In the genomic region with DNA sequence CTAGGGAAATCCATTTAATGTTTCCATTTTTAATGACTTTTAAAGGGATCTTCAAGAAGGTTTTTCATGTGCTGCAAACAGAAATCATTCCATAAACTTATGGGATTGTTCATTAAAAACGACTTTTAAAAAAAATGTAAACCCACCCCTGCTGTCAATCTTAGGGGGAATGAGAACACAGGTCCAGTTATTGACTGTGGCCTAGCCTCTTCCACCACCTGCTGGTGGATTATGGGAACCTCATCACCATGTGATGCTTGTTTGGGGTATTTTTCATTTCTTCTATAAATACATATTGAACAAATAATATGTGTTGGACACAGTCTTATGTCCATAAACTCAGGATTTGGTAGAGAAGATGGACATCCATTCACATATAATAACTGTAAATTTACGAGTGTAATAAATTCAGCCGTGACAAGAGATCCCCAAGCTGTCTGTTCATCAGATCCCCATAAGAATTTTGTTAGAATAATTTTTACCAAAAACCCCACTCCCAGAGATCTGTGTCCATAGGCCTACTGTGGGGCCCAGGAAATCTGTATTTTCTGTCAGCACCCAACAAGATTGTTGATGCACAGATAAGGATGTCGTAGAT, we compare ENCODE assay signal across 9 cellular contexts. TPM values are rescaled to one million over a fixed set of nuclear protein-coding genes. Genes with fewer than 3 reads are reported as not detected.
A peak's percentile ranks its signal among the peaks of the same experiment; 100 is the strongest.
DNase-seq lines count a peak whose midpoint lies in the region; ATAC-seq and TF ChIP-seq lines count a peak whose summit lies in the region.
"Had no signal": no experiment of that assay in that cellular context is flagged by ENCODE, and none has a peak within 500 bp of the region (broad histone marks: within the 10 kb centered on the region; RNA-seq: fewer than 3 reads in every experiment).

No MANE protein-coding gene starts in this region.

- no peak overlapping the region for H3K27ac Mint-ChIP-seq in activated CD4-positive, alpha-beta T cell treated with anti-CD3 and anti-CD28 coated beads, Interleukin-2, amount 10 ng/mL, durations not matched to agents 7 days and 5 days
- H3K27ac Mint-ChIP-seq in activated T-helper 17 cell treated with anti-CD3 and anti-CD28 coated beads, Interleukin-2, amount 50 U/mL, for 72 hours: no peak overlapping the region
- H3K27ac Mint-ChIP-seq: dendritic cell treated with granulocyte-macrophage colony-stimulating factor and Interleukin-4, amounts not matched to agents 40 ng/mL and 50 ng/mL, for 4 days had no signal

- intact Hi-C loops in ovary (cut with DNase I): loop anchor here in 3 of 4 donors (5.0 kb wide), 1 partner anchor 288 kb away; no protein-coding TSS in a partner anchor

- TF ChIP-seq EP300 in ovary (IDR thresholded peaks at IDR 0.05): no peak

- CTCF ChIA-PET in activated CD4-positive, alpha-beta T cell treated with anti-CD3 and anti-CD28 coated beads, Interleukin-2, amount 10 ng/mL, durations not matched to agents 7 days and 5 days (lab: Charles Lee): no interaction called here

- H3K36me3 ChIP-seq in GM06990 (ENCODE audit: control insufficient read depth, insufficient read depth, low read length): no peaks in the 10 kb centered on the region
- H3K36me3 ChIP-seq in ovary: no peaks in the 10 kb centered on the region

- no peak overlapping the region for H3K4me3 Mint-ChIP-seq in activated CD4-positive, alpha-beta T cell treated with anti-CD3 and anti-CD28 coated beads, Interleukin-2, amount 10 ng/mL, durations not matched to agents 7 days and 5 days
- H3K4me3 Mint-ChIP-seq in activated T-helper 17 cell treated with anti-CD3 and anti-CD28 coated beads, Interleukin-2, amount 50 U/mL, for 72 hours: no peak overlapping the region
- H3K4me3 Mint-ChIP-seq: dendritic cell treated with granulocyte-macrophage colony-stimulating factor and Interleukin-4, amounts not matched to agents 40 ng/mL and 50 ng/mL, for 4 days had no signal

- no peak for ATAC-seq in activated T-helper 17 cell treated with anti-CD3 and anti-CD28 coated beads, Interleukin-2, amount 50 U/mL, for 72 hours (replicated peaks)

- H3K27ac ChIP-seq in ovary: no peak overlapping the region

- H3K4me3 ChIP-seq in GM06990 (replicated peaks; ENCODE audit: low read depth, low read length) (no peak overlapping the region), fibroblast of villous mesenchyme (ENCODE audit: low read depth, low read length) (no peak overlapping the region), ovary (no peak overlapping the region)

- WGBS in ovary, 3 donors: 31 to 39% (median 37%) methylated on average over 4 of the region's 4 CpGs

- H3K4me1 ChIP-seq in ovary (ENCODE audit: insufficient read depth): no peaks in the 10 kb centered on the region

- no peaks in the 10 kb centered on the region for H3K36me3 Mint-ChIP-seq in activated CD4-positive, alpha-beta T cell treated with anti-CD3 and anti-CD28 coated beads, Interleukin-2, amount 10 ng/mL, durations not matched to agents 7 days and 5 days (ENCODE audit: low read depth)
- no peaks in the 10 kb centered on the region for H3K36me3 Mint-ChIP-seq in activated T-helper 17 cell treated with anti-CD3 and anti-CD28 coated beads, Interleukin-2, amount 50 U/mL, for 72 hours (ENCODE audit: low read depth)

- no peaks in the 10 kb centered on the region for H3K9me3 Mint-ChIP-seq in activated CD4-positive, alpha-beta T cell treated with anti-CD3 and anti-CD28 coated beads, Interleukin-2, amount 10 ng/mL, durations not matched to agents 7 days and 5 days
- no peaks in the 10 kb centered on the region for H3K9me3 Mint-ChIP-seq in activated T-helper 17 cell treated with anti-CD3 and anti-CD28 coated beads, Interleukin-2, amount 50 U/mL, for 72 hours
- H3K9me3 Mint-ChIP-seq: dendritic cell treated with granulocyte-macrophage colony-stimulating factor and Interleukin-4, amounts not matched to agents 40 ng/mL and 50 ng/mL, for 4 days had no signal

- H3K27me3 ChIP-seq in GM06990 (replicated peaks; ENCODE audit: control insufficient read depth, insufficient read depth, low read length) (no peaks in the 10 kb centered on the region), ovary (no peaks in the 10 kb centered on the region)

- peaks cover 2% of the 10 kb centered on the region for H3K27me3 Mint-ChIP-seq in activated CD4-positive, alpha-beta T cell treated with anti-CD3 and anti-CD28 coated beads, Interleukin-2, amount 10 ng/mL, durations not matched to agents 7 days and 5 days
- H3K27me3 Mint-ChIP-seq in activated T-helper 17 cell treated with anti-CD3 and anti-CD28 coated beads, Interleukin-2, amount 50 U/mL, for 72 hours: no peaks in the 10 kb centered on the region

- TF ChIP-seq CTCF in GM06990 (IDR thresholded peaks at IDR 0.05; ENCODE audit: insufficient read depth, low read length, poor library complexity, severe bottlenecking) (peak; percentile 80), fibroblast of villous mesenchyme (IDR thresholded peaks at IDR 0.05; ENCODE audit: insufficient read depth, low read depth, low read length) (peak; percentile 92), ovary (IDR thresholded peaks at IDR 0.05) (peak; percentile 36 to 80 (median 68))

- no peak for TF ChIP-seq POLR2A in ovary (IDR thresholded peaks at IDR 0.05)

- peak; percentile 28 for DNase-seq in 8988T
- DNase-seq in GM06990 (ENCODE audit: extremely low read depth, insufficient read length): no peak
- peak; percentile 39 to 58 for DNase-seq in NCI-H1930 (lab: John Stamatoyannopoulos, UW)
- DNase-seq in activated CD4-positive, alpha-beta T cell treated with anti-CD3 and anti-CD28 coated beads, Interleukin-2, amount 10 ng/mL, durations not matched to agents 7 days and 5 days: peak; percentile 22
- DNase-seq in fibroblast of villous mesenchyme (ENCODE audit: low read depth): peak; percentile 66
- DNase-seq in ovary: peak in 4 of 5 donors; percentile 23 to 38 (median 32)
- DNase-seq in activated effector memory CD4-positive, alpha-beta T cell treated with anti-CD3 and anti-CD28 coated beads, Interleukin-2, amount 50 U/mL, for 16 hours: no peak

- no peaks in the 10 kb centered on the region for H3K9me3 ChIP-seq in ovary

- POLR2A ChIA-PET in activated CD4-positive, alpha-beta T cell treated with anti-CD3 and anti-CD28 coated beads, Interleukin-2, amount 10 ng/mL, durations not matched to agents 7 days and 5 days (lab: Charles Lee): no interaction called here

- H3K4me1 Mint-ChIP-seq in activated CD4-positive, alpha-beta T cell treated with anti-CD3 and anti-CD28 coated beads, Interleukin-2, amount 10 ng/mL, durations not matched to agents 7 days and 5 days: peaks cover 10% of the 10 kb centered on the region
- no peaks in the 10 kb centered on the region for H3K4me1 Mint-ChIP-seq in activated T-helper 17 cell treated with anti-CD3 and anti-CD28 coated beads, Interleukin-2, amount 50 U/mL, for 72 hours

RNA-seq across cellular contexts. Expression of a gene that starts 42.0 kb away (rescaled TPM):
- total RNA-seq in activated CD4-positive, alpha-beta T cell treated with anti-CD3 and anti-CD28 coated beads, Interleukin-2, amount 10 ng/mL, durations not matched to agents 7 days and 5 days: not detected
- total RNA-seq in fibroblast of villous mesenchyme (not detected in 2 replicates), ovary (1 to 10 TPM in 3 of 7 donors, under 1 TPM in 2, not detected in 2; 0.77 to 5.5 (median 1.5) TPM)
- under 1 TPM; 0.35 to 0.63 TPM for polyA plus RNA-seq in ovary
- under 1 TPM; 0.09 to 0.32 TPM for total RNA-seq in activated T-helper 17 cell treated with anti-CD3 and anti-CD28 coated beads, Interleukin-2, amount 50 U/mL, for 72 hours

Comparison
In these comparisons a context has a peak if more than half of its experiments do, and no peak if none do; other contexts are left out.
1. DNase-seq: peak in 8988T (single experiment), NCI-H1930 (2 of 2), activated CD4-positive, alpha-beta T cell treated with anti-CD3 and anti-CD28 coated beads, Interleukin-2, amount 10 ng/mL, durations not matched to agents 7 days and 5 days (single experiment), fibroblast of villous mesenchyme (single experiment) and ovary (4 of 5); none in GM06990 (single experiment) and activated effector memory CD4-positive, alpha-beta T cell treated with anti-CD3 and anti-CD28 coated beads, Interleukin-2, amount 50 U/mL, for 16 hours (single experiment).
2. Peak in every context shown above with its lines, with median percentiles within 50 percentile points of each other: CTCF ChIP-seq.